16 cellular contexts compared by ENCODE assay signal in the genomic region with DNA sequence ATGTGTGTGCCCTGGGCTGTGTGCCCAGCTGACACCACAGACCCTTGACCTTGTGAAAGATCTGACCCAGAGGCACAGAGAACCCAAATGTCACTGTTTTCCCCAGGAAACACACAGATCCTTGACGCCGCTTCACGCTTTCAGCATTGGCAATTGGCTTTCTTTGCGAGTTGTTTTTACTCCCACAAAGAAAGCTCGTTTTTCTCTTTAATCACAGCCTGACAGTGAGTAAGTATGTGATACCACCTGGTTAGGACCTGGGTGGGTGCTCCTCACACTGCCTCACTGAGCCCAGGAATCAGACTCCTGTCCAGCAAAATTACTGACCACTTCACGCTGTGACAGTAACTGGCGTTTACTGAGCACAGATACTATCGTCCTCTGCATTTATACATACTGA. TPM values are rescaled to one million over a fixed set of nuclear protein-coding genes. Genes with fewer than 3 reads are reported as not detected.
DNase-seq lines count a peak whose midpoint lies in the region; ATAC-seq and TF ChIP-seq lines count a peak whose summit lies in the region.
"Had no signal": no experiment of that assay in that cellular context is flagged by ENCODE, and none has a peak within 500 bp of the region (broad histone marks: within the 10 kb centered on the region; RNA-seq: fewer than 3 reads in every experiment).

No MANE protein-coding gene starts in this region.

- no peak overlapping the region for H3K4ac ChIP-seq in IMR-90 (ENCODE audit: low read depth, low read length)

- H2AFZ ChIP-seq in IMR-90 (replicated peaks; ENCODE audit: low read length, poor library complexity) (no peak overlapping the region), osteoblast (ENCODE audit: low read length) (no peak overlapping the region)

- POLR2A ChIA-PET in IMR-90 (lab: Charles Lee; ENCODE audit: unreplicated experiment) = interaction anchor here (0.6 kb wide), 2 partner anchors 8 to 130 kb away, joined by 4 to 17 read pairs; no protein-coding TSS in a partner anchor

- H3K9ac ChIP-seq in IMR-90 (ENCODE audit: low read depth, low read length) = no peak overlapping the region

- intact Hi-C loops in IMR-90 (cut with micrococcal nuclease) = no loop called here
- intact Hi-C loops in esophagus muscularis mucosa (cut with DNase I) = no loop called here
- intact Hi-C loops in thyroid gland (cut with DNase I) = no loop called here

- no peak overlapping the region for H2BK20ac ChIP-seq in IMR-90 (ENCODE audit: low read depth, low read length)

- no peak overlapping the region for H3K4me2 ChIP-seq in IMR-90 (ENCODE audit: low read depth, low read length)
- no peak overlapping the region for H3K4me2 ChIP-seq in osteoblast (ENCODE audit: insufficient read depth, low read length)

- ATAC-seq in IMR-90 (ENCODE audit: low read depth) (no peak), omental fat pad (ENCODE audit: low FRiP score) (no peak)

- CTCF ChIA-PET in IMR-90 (lab: Yijun Ruan, JAX) = no interaction called here

- H3K9me3 ChIP-seq in IMR-90 (ENCODE audit: control insufficient read depth, insufficient read depth, low read length) = no peaks in the 10 kb centered on the region
- H3K9me3 ChIP-seq in esophagus muscularis mucosa = no peaks in the 10 kb centered on the region
- H3K9me3 ChIP-seq in osteoblast (ENCODE audit: low read depth, low read length) = no peaks in the 10 kb centered on the region
- no peaks in the 10 kb centered on the region for H3K9me3 ChIP-seq in thyroid gland

- H3K18ac ChIP-seq in IMR-90 (ENCODE audit: low read depth, low read length) = no peak overlapping the region

- H4K91ac ChIP-seq in IMR-90 (ENCODE audit: insufficient read depth, low read depth, low read length) = no peak overlapping the region

- WGBS in IMR-90 (ENCODE audit: extremely low coverage in 2 of 2, insufficient read length in 1 of 2), 2 experiments = no CpG with 5 or more reads among the region's 8 CpGs
- WGBS in esophagus muscularis mucosa = 79% methylated on average over 8 of the region's 8 CpGs
- 84 to 89% methylated on average over 8 of the region's 8 CpGs for WGBS in thyroid gland, 2 donors

- DNase-seq in IMR-90 (no peak), esophagus muscularis mucosa (ENCODE audit: extremely low spot score) (no peak), osteoblast (ENCODE audit: insufficient read length, low spot score, missing footprints) (peak; percentile 23), omental fat pad (ENCODE audit: low spot score) (no peak), thyroid gland (no peak), NAMALWA (ENCODE audit: low spot score) (no peak)
- DNase-seq: AML-193; Calu3; CD4-positive, alpha-beta T cell; HCEC 1CT; NCI-H226; NCI-H526; RPMI8226 had no signal

- no peak overlapping the region for H4K5ac ChIP-seq in IMR-90 (ENCODE audit: low read depth, low read length)

- H4K8ac ChIP-seq in IMR-90 (ENCODE audit: low read depth in 2 of 2, low read length in 2 of 2) = no peak overlapping the region

- no peaks in the 10 kb centered on the region for H3K27me3 ChIP-seq in IMR-90 (ENCODE audit: control insufficient read depth, insufficient read depth, low read length)
- H3K27me3 ChIP-seq in esophagus muscularis mucosa = no peaks in the 10 kb centered on the region
- H3K27me3 ChIP-seq in osteoblast (ENCODE audit: insufficient read depth, low read length) = no peaks in the 10 kb centered on the region
- H3K27me3 ChIP-seq in thyroid gland = no peaks in the 10 kb centered on the region

- H3K4me3 ChIP-seq in IMR-90 (ENCODE audit: insufficient read depth, low read depth, low read length) (no peak overlapping the region), esophagus muscularis mucosa (no peak overlapping the region), osteoblast (ENCODE audit: insufficient read depth, low read length) (no peak overlapping the region), thyroid gland (replicated peaks in 1 of 3) (no peak overlapping the region)

- H4K20me1 ChIP-seq in IMR-90 (ENCODE audit: insufficient read depth, low read length) (peaks cover 18% of the 10 kb centered on the region), osteoblast (ENCODE audit: insufficient read depth, low read length) (peaks cover 11% of the 10 kb centered on the region)

- TF ChIP-seq CTCF in IMR-90 (conservative IDR thresholded peaks at IDR 0.05; ENCODE audit: low read depth, low read length) (no peak), esophagus muscularis mucosa (IDR thresholded peaks at IDR 0.05) (no peak), osteoblast (IDR thresholded peaks at IDR 0.05; ENCODE audit: extremely low read depth, low read depth, low read length) (no peak), omental fat pad (IDR thresholded peaks at IDR 0.05) (no peak), thyroid gland (IDR thresholded peaks at IDR 0.05) (no peak)

- dilution Hi-C loops in IMR-90 (cut with HindIII; ENCODE audit: low sequenced_read_pairs, unreplicated experiment) = no loop called here

- H2AK5ac ChIP-seq in IMR-90 (ENCODE audit: low read depth, low read length) = no peak overlapping the region

- no peak overlapping the region for H3K23ac ChIP-seq in IMR-90 (ENCODE audit: low read depth, low read length)

- peaks cover 26% of the 10 kb centered on the region for H3K9me1 ChIP-seq in IMR-90 (ENCODE audit: insufficient read depth, low read length)

- H2AK9ac ChIP-seq in IMR-90 (replicated peaks; ENCODE audit: low read depth, low read length, poor library complexity) = no peak overlapping the region

- in situ Hi-C loops in IMR-90 (cut with MboI; ENCODE audit: low sequenced_read_pairs) = no loop called here

- peaks cover 34 to 61% of the 10 kb centered on the region in 2 experiments for H3K79me1 ChIP-seq in IMR-90 (ENCODE audit: low read depth in 1 of 2, low read length in 2 of 2)

- no peak for TF ChIP-seq EP300 in esophagus muscularis mucosa (IDR thresholded peaks at IDR 0.05)

- H2BK120ac ChIP-seq in IMR-90 (ENCODE audit: low read depth, low read length) = no peak overlapping the region

- H3K36me3 ChIP-seq in IMR-90 (ENCODE audit: control insufficient read depth, insufficient read depth, low read length) = peaks cover 58% of the 10 kb centered on the region
- H3K36me3 ChIP-seq in esophagus muscularis mucosa = peaks cover 5 to 82% (median 64%) of the 10 kb centered on the region in 4 donors
- peaks cover 23% of the 10 kb centered on the region for H3K36me3 ChIP-seq in osteoblast (ENCODE audit: insufficient read depth, low read length)
- H3K36me3 ChIP-seq in thyroid gland = peaks cover 0 to 4% of the 10 kb centered on the region in 2 donors

- H3K56ac ChIP-seq in IMR-90 (ENCODE audit: extremely low read depth, insufficient read depth, low read length) = no peak overlapping the region

- H2BK5ac ChIP-seq in IMR-90 (ENCODE audit: low read depth, low read length, poor library complexity, severe bottlenecking) = no peak overlapping the region

- no peak for TF ChIP-seq RAD21 in IMR-90 (IDR thresholded peaks at IDR 0.05; ENCODE audit: low read length)

- no peak overlapping the region for H3K14ac ChIP-seq in IMR-90 (replicated peaks; ENCODE audit: low read depth, low read length)

- TF ChIP-seq POLR2A in IMR-90 (IDR thresholded peaks at IDR 0.05; ENCODE audit: low read depth, low read length) (no peak), esophagus muscularis mucosa (IDR thresholded peaks at IDR 0.05; ENCODE audit: low read depth) (no peak), thyroid gland (IDR thresholded peaks at IDR 0.05) (no peak)

- peaks cover 22% of the 10 kb centered on the region for H3K79me2 ChIP-seq in osteoblast (ENCODE audit: insufficient read depth, low read length)

- BruUV-seq in IMR-90 (replicated peaks; lab: Mats Ljungman, UMichigan) = TSS peak; percentile 38

- H3K27ac ChIP-seq in IMR-90 (ENCODE audit: insufficient read depth, low read length) (no peak overlapping the region), esophagus muscularis mucosa (replicated peaks in 1 of 4) (peak overlapping the region; percentile 25 to 100 (median 98)), osteoblast (ENCODE audit: low read depth, low read length) (no peak overlapping the region), thyroid gland (no peak overlapping the region)

- H3K4me1 ChIP-seq in IMR-90 (ENCODE audit: control insufficient read depth, insufficient read depth, low read length) (peaks cover 16% of the 10 kb centered on the region), esophagus muscularis mucosa (peaks cover 14 to 54% (median 46%) of the 10 kb centered on the region in 4 donors), osteoblast (ENCODE audit: insufficient read depth, low read length) (peaks cover 16% of the 10 kb centered on the region), thyroid gland (peaks cover 13 to 15% of the 10 kb centered on the region in 2 donors)

- H2BK15ac ChIP-seq in IMR-90 (ENCODE audit: low read depth, low read length) = no peak overlapping the region

RNA-seq across cellular contexts. Expression of a gene that starts 13.0 kb away (rescaled TPM):
- total RNA-seq in IMR-90 (2012; rRNA removed) (1,746 and 2,310 TPM in 2 replicates), esophagus muscularis mucosa (1,000 to 10,000 TPM; 1,484 to 1,840 (median 1,566) TPM), osteoblast (1,373 and 1,488 TPM in 2 replicates), omental fat pad (1,000 to 10,000 TPM; 1,059 to 1,562 (median 1,256) TPM), thyroid gland (1,000 to 10,000 TPM; 1,123 to 2,881 (median 1,235) TPM)
- 3,153 and 3,261 TPM in 2 replicates for polyA plus RNA-seq in IMR-90 (2012; rRNA removed)
- polyA plus RNA-seq in IMR-90 (2012; cell fraction: cytosol; rRNA removed) = 1,705 and 1,838 TPM in 2 replicates
- 1,133 and 1,323 TPM in 2 replicates for polyA plus RNA-seq in IMR-90 (2012; cell fraction: nucleus; rRNA removed; ENCODE audit: low replicate concordance)

RNA-seq across cellular contexts. Expression of a gene that starts 15.7 kb away (rescaled TPM):
- 5.0 and 5.2 TPM in 2 replicates for total RNA-seq in IMR-90 (2012; rRNA removed)
- 25.0 and 28.0 TPM in 2 replicates for polyA plus RNA-seq in IMR-90 (2012; rRNA removed)
- polyA plus RNA-seq in IMR-90 (2012; cell fraction: cytosol; rRNA removed) = 16.6 and 30.2 TPM in 2 replicates
- 49.5 and 83.0 TPM in 2 replicates for polyA plus RNA-seq in IMR-90 (2012; cell fraction: nucleus; rRNA removed; ENCODE audit: low replicate concordance)
- 100 to 1,000 TPM in 1 of 4 donors, 10 to 100 TPM in 3; 71.4 to 123 (median 78.5) TPM for total RNA-seq in esophagus muscularis mucosa
- total RNA-seq in osteoblast = 10.9 and 11.2 TPM in 2 replicates
- total RNA-seq in omental fat pad = 10 to 100 TPM in 3 of 4 donors, 1 to 10 TPM in 1; 8.2 to 16.0 (median 14.2) TPM
- 10 to 100 TPM in 3 of 4 donors, 1 to 10 TPM in 1; 9.9 to 17.0 (median 11.2) TPM for total RNA-seq in thyroid gland
- total RNA-seq: OCI-LY7 had no signal

RNA-seq across cellular contexts. Expression of a gene that starts 29.1 kb away (rescaled TPM):
- total RNA-seq in IMR-90 (2012; rRNA removed) (7.5 and 9.1 TPM in 2 replicates), esophagus muscularis mucosa (1 to 10 TPM; 1.7 to 6.3 (median 5.0) TPM), osteoblast (13.8 and 16.6 TPM in 2 replicates), omental fat pad (1 to 10 TPM; 1.9 to 9.6 (median 5.4) TPM), thyroid gland (1 to 10 TPM; 4.1 to 6.6 (median 6.2) TPM)
- polyA plus RNA-seq in IMR-90 (2012; rRNA removed) = 6.8 and 7.1 TPM in 2 replicates
- polyA plus RNA-seq in IMR-90 (2012; cell fraction: cytosol; rRNA removed) = 4.5 and 6.8 TPM in 2 replicates
- 5.0 and 6.6 TPM in 2 replicates for polyA plus RNA-seq in IMR-90 (2012; cell fraction: nucleus; rRNA removed; ENCODE audit: low replicate concordance)

RNA-seq across cellular contexts. Expression of a gene that starts 31.5 kb away (rescaled TPM):
- total RNA-seq in IMR-90 (2012; rRNA removed) (not detected in 2 replicates), esophagus muscularis mucosa (1 to 10 TPM in 1 of 4 donors, not detected in 3; 1.2 TPM), osteoblast (not detected in 2 replicates), omental fat pad (under 1 TPM in 1 of 4 donors, not detected in 3; 0.28 TPM), thyroid gland (not detected)
- polyA plus RNA-seq in IMR-90 (2012; rRNA removed) = not detected in 2 replicates
- not detected in 2 replicates for polyA plus RNA-seq in IMR-90 (2012; cell fraction: cytosol; rRNA removed)
- not detected in 2 replicates for polyA plus RNA-seq in IMR-90 (2012; cell fraction: nucleus; rRNA removed; ENCODE audit: low replicate concordance)
- total RNA-seq: Calu3; CD4-positive, alpha-beta T cell; G401; OCI-LY7; SK-MEL-5 had no signal

Comparison
In these comparisons a context has a peak if more than half of its experiments do, and no peak if none do; other contexts are left out.
1. H3K27ac ChIP-seq: peak in esophagus muscularis mucosa (4 of 4); none in IMR-90 (single experiment), osteoblast (single experiment) and thyroid gland (0 of 3).